ENCODE assay signal across 24 cellular contexts in the genomic region with DNA sequence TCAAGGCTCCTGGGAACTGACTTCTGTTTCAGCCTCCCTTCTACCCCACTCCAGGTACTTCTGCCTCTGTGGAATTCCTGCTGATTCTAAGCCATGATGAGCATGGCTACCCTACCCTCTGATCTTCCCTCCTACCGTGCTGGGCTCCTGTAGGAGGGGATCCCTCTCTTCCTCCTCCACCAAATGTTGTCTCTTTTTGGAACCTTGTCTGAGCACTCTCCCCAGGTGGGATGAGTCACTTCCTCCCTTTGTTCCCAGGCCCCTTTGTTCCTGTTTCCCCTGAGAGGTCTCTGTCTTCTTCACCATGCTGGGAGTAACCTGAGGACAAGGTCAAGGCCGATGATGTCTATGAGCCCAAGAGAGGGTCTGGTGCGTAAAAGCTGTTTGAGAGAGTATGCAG.
"Had no signal": no experiment of that assay in that cellular context is flagged by ENCODE, and none has a peak within 500 bp of the region (broad histone marks: within the 10 kb centered on the region; RNA-seq: fewer than 3 reads in every experiment).

No MANE protein-coding gene starts in this region.

- H3K4me3 ChIP-seq: ascending aorta, esophagus muscularis mucosa, left ventricle myocardium inferior, lung, right lobe of liver, uterus had no signal

- DNase-seq: activated CD4-positive, alpha-beta memory T cell treated with anti-CD3 and anti-CD28 coated beads for 36 hours; activated CD4-positive, alpha-beta T cell treated with anti-CD3 and anti-CD28 coated beads, Interleukin-2, amount 10 ng/mL, durations not matched to agents 24 days and 14 days; activated CD4-positive, CD25-positive, alpha-beta regulatory T cell treated with anti-CD3 and anti-CD28 coated beads, Interleukin-2, amount 50 U/mL, for 72 hours; activated CD8-positive, alpha-beta memory T cell treated with anti-CD3 and anti-CD28 coated beads, Interleukin-2, amount 50 U/mL, for 4 hours; activated effector memory CD4-positive, alpha-beta T cell treated with anti-CD3 and anti-CD28 coated beads, Interleukin-2, amount 50 U/mL, for 16 hours; activated naive CD4-positive, alpha-beta T cell treated with anti-CD3 and anti-CD28 coated beads for 36 hours; activated naive CD8-positive, alpha-beta T cell treated with anti-CD3 and anti-CD28 coated beads, Interleukin-2, amount 10 ng/mL, durations not matched to agents 7 days and 5 days; activated T-cell treated with anti-CD3 and anti-CD28 coated beads, Interleukin-2, amount 50 U/mL, for 1 hour; caudate nucleus; foreskin keratinocyte; islet precursor cell; left ventricle myocardium inferior; naive B cell; nephron progenitor cell; right lobe of liver; stimulated activated CD4-positive, alpha-beta T cell treated with anti-CD3 and anti-CD28 coated beads, Interleukin-4, amount 100 ng/mL, for 24 hours; stimulated activated naive CD8-positive, alpha-beta T cell treated with anti-CD3 and anti-CD28 coated beads, Interleukin-15, amount 100 ng/mL, for 72 hours; substantia nigra; uterus had no signal

- H3K9me3 ChIP-seq: ascending aorta, esophagus muscularis mucosa, neutrophil, right lobe of liver, uterus had no signal

- H3K27ac ChIP-seq: ascending aorta, esophagus muscularis mucosa, foreskin keratinocyte, left ventricle myocardium inferior, neutrophil, right lobe of liver, uterus had no signal

- ATAC-seq: foreskin keratinocyte; stimulated activated effector memory CD8-positive, alpha-beta T cell treated with anti-CD3 and anti-CD28 coated beads, Interleukin-12 subunit alpha, Interleukin-12 subunit beta, amount 100 ng/mL, for 72 hours; stimulated activated naive CD8-positive, alpha-beta T cell treated with anti-CD3 and anti-CD28 coated beads, Interleukin-15, amount 100 ng/mL, for 72 hours had no signal

- H3K4me1 ChIP-seq: ascending aorta, esophagus muscularis mucosa, foreskin keratinocyte, uterus had no signal

- H3K27me3 ChIP-seq: ascending aorta, esophagus muscularis mucosa, foreskin keratinocyte, right lobe of liver, uterus had no signal

- H3K36me3 ChIP-seq: ascending aorta, esophagus muscularis mucosa, left ventricle myocardium inferior, neutrophil, right lobe of liver, uterus had no signal
